In the genomic region with DNA sequence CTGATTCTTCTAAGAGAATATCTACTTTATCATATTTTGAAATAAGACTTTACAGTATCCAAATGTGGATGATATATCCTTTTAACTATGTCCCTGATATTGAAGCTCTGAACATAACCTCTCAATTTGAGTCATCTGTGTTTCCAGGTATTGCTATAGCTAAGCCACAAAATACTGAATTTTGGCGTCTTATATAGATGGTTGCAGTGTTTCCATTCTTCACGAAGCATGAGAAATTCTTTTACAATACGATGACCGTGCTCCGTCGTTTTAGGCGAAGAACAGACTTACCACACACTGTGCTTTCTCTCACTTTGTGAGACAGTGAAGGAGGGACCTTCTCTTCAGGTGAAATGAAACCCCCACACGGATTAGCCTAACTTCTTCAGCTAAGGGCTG, we compare ENCODE assay signal across 8 cellular contexts. TPM values are rescaled to one million over a fixed set of nuclear protein-coding genes. Genes with fewer than 3 reads are reported as not detected.
DNase-seq lines count a peak whose midpoint lies in the region; ATAC-seq, FAIRE-seq and TF ChIP-seq lines count a peak whose summit lies in the region.
"Had no signal": no experiment of that assay in that cellular context is flagged by ENCODE, and none has a peak within 500 bp of the region (broad histone marks: within the 10 kb centered on the region; RNA-seq: fewer than 3 reads in every experiment).

No MANE protein-coding gene starts in this region.

- H3K79me1 ChIP-seq in neuronal stem cell (ENCODE audit: low read depth, low read length): peaks cover 2% of the 10 kb centered on the region

- H4K8ac ChIP-seq in neuronal stem cell (ENCODE audit: low read depth, low read length): no peak overlapping the region

- H3K4me3 Mint-ChIP-seq in T-helper 1 cell treated with Interleukin-12 subunit alpha and Interleukin-12 subunit beta and Interleukin-4 antibody, amounts not matched to agents 30 μg/mL and 1 μg/mL, for 36 hours: no peak overlapping the region
- H3K4me3 Mint-ChIP-seq in endothelial cell (ENCODE audit: unreplicated experiment): no peak overlapping the region
- peak overlapping the region; percentile 84 to 85 for H3K4me3 Mint-ChIP-seq in stimulated activated naive B cell treated with anti-CD40 and anti-IgM and Interleukin-4, amounts not matched to agents 10 μg/mL and 1 μg/mL and 100 μg/mL, for 72 hours

- no peak overlapping the region for H2BK12ac ChIP-seq in neuronal stem cell (ENCODE audit: low read length)

- DNase-seq in endothelial cell (ENCODE audit: low spot score) (no peak), HTR-8/SVneo (ENCODE audit: insufficient read length, low spot score) (no peak), NOMO-1 treated with dmso at 0.1 percent for 144 hours (lab: John Stamatoyannopoulos, UW; ENCODE audit: unreplicated experiment) (no peak), neuronal stem cell (ENCODE audit: low spot score) (no peak)
- no peak for DNase-seq in stimulated activated naive B cell treated with anti-CD40 and anti-IgM and Interleukin-4, amounts not matched to agents 10 μg/mL and 1 μg/mL and 100 μg/mL, for 72 hours

- peaks cover 24% of the 10 kb centered on the region for H3K27me3 Mint-ChIP-seq in T-helper 1 cell treated with Interleukin-12 subunit alpha and Interleukin-12 subunit beta and Interleukin-4 antibody, amounts not matched to agents 30 μg/mL and 1 μg/mL, for 36 hours (ENCODE audit: low read depth)
- H3K27me3 Mint-ChIP-seq in endothelial cell (ENCODE audit: unreplicated experiment): peaks cover 17% of the 10 kb centered on the region
- H3K27me3 Mint-ChIP-seq in stimulated activated naive B cell treated with anti-CD40 and anti-IgM and Interleukin-4, amounts not matched to agents 10 μg/mL and 1 μg/mL and 100 μg/mL, for 72 hours: no peaks in the 10 kb centered on the region

- no peak overlapping the region for H3K4me2 ChIP-seq in neuronal stem cell (ENCODE audit: insufficient read depth, low read length, poor library complexity, severe bottlenecking)

- H2AK5ac ChIP-seq in neuronal stem cell (ENCODE audit: low read depth, low read length): no peak overlapping the region

- H2BK5ac ChIP-seq in neuronal stem cell (ENCODE audit: low read length): no peak overlapping the region

- H3K4ac ChIP-seq in neuronal stem cell (ENCODE audit: low read length): no peak overlapping the region

- H3K36me3 ChIP-seq in HUES64 (ENCODE audit: insufficient read depth, low read length): no peaks in the 10 kb centered on the region
- H3K36me3 ChIP-seq in neuronal stem cell (replicated peaks in 1 of 2; ENCODE audit: control insufficient read depth in 2 of 2, insufficient read depth in 2 of 2, low read length in 2 of 2): peaks cover 0 to 5% of the 10 kb centered on the region in 2 donors

- H3K27ac ChIP-seq in HUES64 (ENCODE audit: low read depth, low read length): 0 out of 2 replicates have a peak overlapping the region, but pooled peaks have one; percentile 11
- H3K27ac ChIP-seq in neuronal stem cell (replicated peaks; ENCODE audit: low read length): no peak overlapping the region

- FAIRE-seq in HTR-8/SVneo (lab: Jason Lieb, UNC): no peak
- FAIRE-seq: islet of Langerhans had no signal

- no peaks in the 10 kb centered on the region for H3K9me3 Mint-ChIP-seq in T-helper 1 cell treated with Interleukin-12 subunit alpha and Interleukin-12 subunit beta and Interleukin-4 antibody, amounts not matched to agents 30 μg/mL and 1 μg/mL, for 36 hours
- H3K9me3 Mint-ChIP-seq in endothelial cell (ENCODE audit: unreplicated experiment): no peaks in the 10 kb centered on the region
- no peaks in the 10 kb centered on the region for H3K9me3 Mint-ChIP-seq in stimulated activated naive B cell treated with anti-CD40 and anti-IgM and Interleukin-4, amounts not matched to agents 10 μg/mL and 1 μg/mL and 100 μg/mL, for 72 hours

- 89% methylated on average over 8 of the region's 8 CpGs for WGBS in HUES64
- WGBS in neuronal stem cell (ENCODE audit: extremely low coverage in 2 of 2, insufficient read length in 2 of 2, insufficient replicate concordance in 1 of 2), 2 donors: no CpG with 5 or more reads among the region's 8 CpGs

- H3K4me3 ChIP-seq in HUES64 (ENCODE audit: low read length): no peak overlapping the region
- H3K4me3 ChIP-seq in neuronal stem cell (ENCODE audit: low read length in 2 of 2): no peak overlapping the region

- no peak overlapping the region for H3K9ac ChIP-seq in HUES64 (ENCODE audit: low read depth, low read length)
- no peak overlapping the region for H3K9ac ChIP-seq in neuronal stem cell (ENCODE audit: low read depth, low read length, poor library complexity)

- peaks cover 42% of the 10 kb centered on the region for H3K4me1 Mint-ChIP-seq in T-helper 1 cell treated with Interleukin-12 subunit alpha and Interleukin-12 subunit beta and Interleukin-4 antibody, amounts not matched to agents 30 μg/mL and 1 μg/mL, for 36 hours (ENCODE audit: low read depth)
- H3K4me1 Mint-ChIP-seq in endothelial cell (ENCODE audit: unreplicated experiment): peaks cover 58% of the 10 kb centered on the region
- H3K4me1 Mint-ChIP-seq in stimulated activated naive B cell treated with anti-CD40 and anti-IgM and Interleukin-4, amounts not matched to agents 10 μg/mL and 1 μg/mL and 100 μg/mL, for 72 hours: peaks cover 63 to 98% of the 10 kb centered on the region in 2 donors

- peaks cover 39% of the 10 kb centered on the region for H3K4me1 ChIP-seq in HUES64 (ENCODE audit: insufficient read depth, low read length)
- H3K4me1 ChIP-seq in neuronal stem cell (ENCODE audit: control insufficient read depth in 2 of 2, insufficient read depth in 1 of 2, low read depth in 1 of 2, low read length in 2 of 2): peaks cover 18 to 43% of the 10 kb centered on the region in 2 donors

- TF ChIP-seq CTCF in endothelial cell (IDR thresholded peaks at IDR 0.05; ENCODE audit: unreplicated experiment): no peak

- no peaks in the 10 kb centered on the region for H3K9me3 ChIP-seq in HUES64 (ENCODE audit: insufficient read depth, low read depth, low read length)
- no peaks in the 10 kb centered on the region for H3K9me3 ChIP-seq in neuronal stem cell (replicated peaks in 1 of 2; ENCODE audit: control insufficient read depth in 2 of 2, insufficient read depth in 1 of 2, low read depth in 1 of 2, low read length in 2 of 2)

- H3K23ac ChIP-seq in neuronal stem cell (ENCODE audit: low read depth, low read length, poor library complexity): no peak overlapping the region

- H3K14ac ChIP-seq in neuronal stem cell (ENCODE audit: low read length): no peak overlapping the region

- H3K18ac ChIP-seq in neuronal stem cell (ENCODE audit: low read length): no peak overlapping the region

- H2BK120ac ChIP-seq in neuronal stem cell (ENCODE audit: low read depth, low read length): no peak overlapping the region

- H3K27me3 ChIP-seq in HUES64 (ENCODE audit: insufficient read depth, low read length) (no peaks in the 10 kb centered on the region), neuronal stem cell (ENCODE audit: control insufficient read depth in 3 of 3, insufficient read depth in 3 of 3, low read depth in 1 of 3, low read length in 3 of 3) (no peaks in the 10 kb centered on the region)

- H2AFZ ChIP-seq in neuronal stem cell (ENCODE audit: low read length): no peak overlapping the region

- H3K27ac Mint-ChIP-seq in T-helper 1 cell treated with Interleukin-12 subunit alpha and Interleukin-12 subunit beta and Interleukin-4 antibody, amounts not matched to agents 30 μg/mL and 1 μg/mL, for 36 hours: peak overlapping the region; percentile 87
- peak overlapping the region; percentile 64 for H3K27ac Mint-ChIP-seq in endothelial cell (ENCODE audit: unreplicated experiment)
- peak overlapping the region; percentile 98 for H3K27ac Mint-ChIP-seq in stimulated activated naive B cell treated with anti-CD40 and anti-IgM and Interleukin-4, amounts not matched to agents 10 μg/mL and 1 μg/mL and 100 μg/mL, for 72 hours

- H4K91ac ChIP-seq in neuronal stem cell (ENCODE audit: low read depth, low read length, poor library complexity): no peak overlapping the region

- H3K36me3 Mint-ChIP-seq in T-helper 1 cell treated with Interleukin-12 subunit alpha and Interleukin-12 subunit beta and Interleukin-4 antibody, amounts not matched to agents 30 μg/mL and 1 μg/mL, for 36 hours (ENCODE audit: low read depth): no peaks in the 10 kb centered on the region
- H3K36me3 Mint-ChIP-seq in endothelial cell (ENCODE audit: low read depth, unreplicated experiment): peaks cover 6% of the 10 kb centered on the region
- H3K36me3 Mint-ChIP-seq in stimulated activated naive B cell treated with anti-CD40 and anti-IgM and Interleukin-4, amounts not matched to agents 10 μg/mL and 1 μg/mL and 100 μg/mL, for 72 hours: peaks cover 11 to 22% of the 10 kb centered on the region in 2 donors

- no peak for ATAC-seq in stimulated activated naive B cell treated with anti-CD40 and anti-IgM and Interleukin-4, amounts not matched to agents 10 μg/mL and 1 μg/mL and 100 μg/mL, for 72 hours (replicated peaks)

- no peak overlapping the region for H2BK15ac ChIP-seq in neuronal stem cell (ENCODE audit: low read length)

RNA-seq across cellular contexts. Expression of gene LRRFIP1, which starts 45.3 kb away (rescaled TPM):
- polyA plus RNA-seq in HUES64 (2013, experiment 1 of 2): 45.2 TPM
- polyA plus RNA-seq in HUES64 (2013, experiment 2 of 2): 53.3 TPM
- 105 TPM for total RNA-seq in endothelial cell (ENCODE audit: unreplicated experiment)
- polyA plus RNA-seq in neuronal stem cell (2013, experiment 1 of 2): 30.3 TPM
- polyA plus RNA-seq in neuronal stem cell (2013, experiment 2 of 2): 33.9 TPM

Comparison
In these comparisons a context has a peak if more than half of its experiments do, and no peak if none do; other contexts are left out.
1. H3K4me3 Mint-ChIP-seq: peak in stimulated activated naive B cell treated with anti-CD40 and anti-IgM and Interleukin-4, amounts not matched to agents 10 μg/mL and 1 μg/mL and 100 μg/mL, for 72 hours (2 of 2); none in T-helper 1 cell treated with Interleukin-12 subunit alpha and Interleukin-12 subunit beta and Interleukin-4 antibody, amounts not matched to agents 30 μg/mL and 1 μg/mL, for 36 hours (single experiment) and endothelial cell (single experiment).
2. Peak in every context shown above with its lines, with median percentiles within 50 percentile points of each other: H3K27ac Mint-ChIP-seq.